ENCODE assay signal across 8 cellular contexts in genomic region chr2:184598313-184599053, GRCh38. TPM values are rescaled to one million over a fixed set of nuclear protein-coding genes. Genes with fewer than 3 reads are reported as not detected.
A peak's percentile ranks its signal among the peaks of the same experiment; 100 is the strongest.
DNase-seq lines count a peak whose midpoint lies in the region; ATAC-seq, FAIRE-seq and TF ChIP-seq lines count a peak whose summit lies in the region.

ZNF804A (plus strand) TSS chr2:184598529; CDS start chr2:184598960, 431 bp downstream.

- CTCF ChIA-PET in A673 (lab: Charles Lee) (no interaction called here), T-cell (lab: Charles Lee) (no interaction called here), H1 (lab: Charles Lee; ENCODE audit: partially characterized antibody) (interaction anchor here (1.7 kb wide), 1 partner anchor 13 kb away, joined by 11 read pairs; no protein-coding TSS in a partner anchor)

- H3K36me3 ChIP-seq in A673 (ENCODE audit: insufficient read depth, low read length, poor library complexity, severe bottlenecking) = no peaks in the 10 kb centered on the region
- no peaks in the 10 kb centered on the region for H3K36me3 ChIP-seq in H1 (ENCODE audit: control insufficient read depth in 2 of 4, insufficient read depth in 4 of 4, low read length in 3 of 4)
- no peaks in the 10 kb centered on the region for H3K36me3 ChIP-seq in lung (ENCODE audit: control insufficient read depth in 2 of 2, insufficient read depth in 2 of 2, low read length in 2 of 2)
- no peaks in the 10 kb centered on the region for H3K36me3 ChIP-seq in subcutaneous abdominal adipose tissue (ENCODE audit: control insufficient read depth in 5 of 5, insufficient read depth in 5 of 5, low read length in 5 of 5)

- no peaks in the 10 kb centered on the region for H3K79me2 ChIP-seq in H1 (ENCODE audit: control insufficient read depth in 1 of 2, insufficient read depth in 2 of 2, low read length in 2 of 2)

- H3K4ac ChIP-seq in H1 (replicated peaks; ENCODE audit: insufficient read length, low read depth, low read length) = no peak within 1 kb of the TSS

- H2BK15ac ChIP-seq in H1 (ENCODE audit: low read length) = no peak within 1 kb of the TSS

- H3K4me1 Mint-ChIP-seq in HFFc6 (ENCODE audit: low read depth) (peaks cover 21% of the 10 kb centered on the region), T-cell (peaks cover 14 to 16% (median 14%) of the 10 kb centered on the region in 3 donors)

- H3K4me1 ChIP-seq in A673 (ENCODE audit: insufficient read depth, low read length, poor library complexity, severe bottlenecking) (peaks cover 39% of the 10 kb centered on the region), H1 (replicated peaks in 1 of 4; ENCODE audit: control insufficient read depth in 3 of 4, insufficient read depth in 4 of 4, low read length in 3 of 4) (peaks cover 0 to 3% (median 1%) of the 10 kb centered on the region in 4 experiments; a peak in 3 of 7 replicates), lung (ENCODE audit: control insufficient read depth in 2 of 2, insufficient read depth in 2 of 2, low read length in 2 of 2) (peaks cover 0 to 6% of the 10 kb centered on the region in 2 donors), subcutaneous abdominal adipose tissue (ENCODE audit: control insufficient read depth in 5 of 5, insufficient read depth in 5 of 5, low read length in 5 of 5) (peaks cover 0 to 22% (median 17%) of the 10 kb centered on the region in 5 donors)

- H2BK5ac ChIP-seq in H1 (ENCODE audit: low read depth, low read length) = no peak within 1 kb of the TSS

- H3K18ac ChIP-seq in H1 (ENCODE audit: extremely low read depth, low read length) = no peak within 1 kb of the TSS

- intact Hi-C loops in A673 (cut with micrococcal nuclease; ENCODE audit: unreplicated experiment) = no loop called here

- no peak within 1 kb of the TSS for H3K14ac ChIP-seq in H1 (ENCODE audit: insufficient read length)

- H3K36me3 Mint-ChIP-seq in HFFc6 (ENCODE audit: low read depth) (no peaks in the 10 kb centered on the region), T-cell (no peaks in the 10 kb centered on the region)

- H3K27ac ChIP-seq in A673 (ENCODE audit: low read depth, low read length, poor library complexity, severe bottlenecking) (peak within 1 kb of the TSS; percentile 68), H1 (ENCODE audit: low read depth, low read length) (no peak within 1 kb of the TSS), lung (ENCODE audit: low read depth in 1 of 2, low read length in 1 of 2) (peak within 1 kb of the TSS in 1 of 2 donors; percentile 92), subcutaneous abdominal adipose tissue (ENCODE audit: low read depth, low read length) (no peak within 1 kb of the TSS)

- TF ChIP-seq RAD21 in H1 (IDR thresholded peaks at IDR 0.05 in 1 of 2, conservative IDR thresholded peaks at IDR 0.05 in 1 of 2; ENCODE audit: low read depth in 2 of 2, low read length in 2 of 2) = peak in 1 of 2 experiments; percentile 3; a peak in 1 of 4 replicates

- no peak within 1 kb of the TSS for H2BK12ac ChIP-seq in H1 (ENCODE audit: low read depth, low read length)

- POLR2A ChIA-PET in A673 (lab: Charles Lee; ENCODE audit: low non-redundant PET) = interaction anchor here (0.5 to 0.7 kb wide), 4 partner anchors 129 to 435 kb away, joined by 3 read pairs; no protein-coding TSS in a partner anchor
- POLR2A ChIA-PET in T-cell (lab: Charles Lee) = interaction anchor here in 1 of 2 donors (0.6 kb wide), 1 partner anchor 92 kb away, joined by 3 read pairs; no protein-coding TSS in a partner anchor
- POLR2A ChIA-PET in H1 (lab: Charles Lee; ENCODE audit: partially characterized antibody) = no interaction called here

- H3K4me3 ChIP-seq in A673 (ENCODE audit: low read depth, low read length, poor library complexity, severe bottlenecking) = peak within 1 kb of the TSS; percentile 74
- peak within 1 kb of the TSS; percentile 42 to 73 (median 54) for H3K4me3 ChIP-seq in H1 (ENCODE audit: extremely low read depth in 1 of 4, insufficient read depth in 2 of 4, low read depth in 3 of 4, low read length in 4 of 4)
- peak within 1 kb of the TSS; percentile 58 for H3K4me3 ChIP-seq in lung
- peak within 1 kb of the TSS; percentile 61 to 81 (median 74) for H3K4me3 ChIP-seq in subcutaneous abdominal adipose tissue (ENCODE audit: low read depth in 1 of 5, low read length in 5 of 5)

- FAIRE-seq in GM12892 (lab: Jason Lieb, UNC) (peak; percentile 93), H1 (lab: Jason Lieb, UNC) (no peak)

- H4K8ac ChIP-seq in H1 (ENCODE audit: extremely low read depth, insufficient read depth, low read length) = peak within 1 kb of the TSS; percentile 57

- no peak within 1 kb of the TSS for H3K23ac ChIP-seq in H1 (ENCODE audit: insufficient read length)

- 4% methylated on average over 55 of the region's 88 CpGs; no CpG with 5 or more reads in 1 of the 2 experiments for WGBS in H1 (ENCODE audit: extremely low coverage in 1 of 2, insufficient coverage in 1 of 2, insufficient read length in 1 of 2, insufficient replicate concordance in 2 of 2, low coverage in 1 of 2, low lambda C conversion rate in 2 of 2, missing lambda C conversion rate in 1 of 2), 2 experiments
- WGBS in lung, 2 donors = 0 to 2% methylated on average over 85 to 88 of the region's 88 CpGs

- H3K27ac Mint-ChIP-seq in HFFc6 = 0 out of 2 replicates have a peak within 1 kb of the TSS, but pooled peaks have one; percentile 7
- H3K27ac Mint-ChIP-seq in T-cell = no peak within 1 kb of the TSS

- H3K9me3 Mint-ChIP-seq in HFFc6 (no peaks in the 10 kb centered on the region), T-cell (no peaks in the 10 kb centered on the region)

- H3K9me3 ChIP-seq in A673 (ENCODE audit: low read depth, low read length, poor library complexity, severe bottlenecking) = no peaks in the 10 kb centered on the region
- no peaks in the 10 kb centered on the region for H3K9me3 ChIP-seq in H1 (ENCODE audit: insufficient read depth in 2 of 2, low read depth in 1 of 2, low read length in 1 of 2)
- no peaks in the 10 kb centered on the region for H3K9me3 ChIP-seq in lung (ENCODE audit: control insufficient read depth in 2 of 2, insufficient read depth in 1 of 2, low read length in 1 of 2)
- H3K9me3 ChIP-seq in subcutaneous abdominal adipose tissue (ENCODE audit: control insufficient read depth in 5 of 5, low read length in 5 of 5) = no peaks in the 10 kb centered on the region

- H3K79me1 ChIP-seq in H1 (ENCODE audit: low read depth, low read length) = no peaks in the 10 kb centered on the region

- no peak within 1 kb of the TSS for H2BK20ac ChIP-seq in H1 (ENCODE audit: low read length)

- no peaks in the 10 kb centered on the region for H4K20me1 ChIP-seq in H1 (replicated peaks in 1 of 2; ENCODE audit: control insufficient read depth in 1 of 2, insufficient read depth in 2 of 2, low read length in 2 of 2)

- H3K9ac ChIP-seq in H1 (replicated peaks in 1 of 4; ENCODE audit: extremely low read depth in 1 of 4, low read depth in 3 of 4, low read length in 3 of 4) = peak within 1 kb of the TSS in 2 of 4 experiments; percentile 28 to 57; a peak in 1 of 7 replicates
- peak within 1 kb of the TSS in 3 of 5 donors; percentile 39 to 57 (median 47) for H3K9ac ChIP-seq in subcutaneous abdominal adipose tissue (ENCODE audit: low read length in 5 of 5)

- no peak within 1 kb of the TSS for H2BK120ac ChIP-seq in H1 (replicated peaks; ENCODE audit: low read depth, low read length)

- ATAC-seq in T-cell (replicated peaks in 1 of 4) = peak in 3 of 4 experiments; percentile 23 to 40 (median 37)
- ATAC-seq in lung (ENCODE audit: insufficient read depth, low FRiP score) = peak; percentile 64

- TF ChIP-seq POLR2A in GM12892 (IDR thresholded peaks at IDR 0.05; ENCODE audit: low read depth, low read length) (peak; percentile 80; the same call in 1 of the 2 replicates), H1 (IDR thresholded peaks at IDR 0.05; ENCODE audit: control extremely low read depth in 1 of 2, low read depth in 2 of 2, low read length in 2 of 2) (no peak)

- H4K91ac ChIP-seq in H1 (replicated peaks; ENCODE audit: insufficient read length, low read length) = no peak within 1 kb of the TSS

- peak within 1 kb of the TSS; percentile 87 for H2AFZ ChIP-seq in H1 (ENCODE audit: low read length)

- peak within 1 kb of the TSS; percentile 84 for H3K4me3 Mint-ChIP-seq in HFFc6
- H3K4me3 Mint-ChIP-seq in T-cell = peak within 1 kb of the TSS; percentile 43 to 69 (median 68)

- H3K4me2 ChIP-seq in H1 (ENCODE audit: insufficient read depth in 1 of 2, low read depth in 2 of 2, low read length in 2 of 2) = peak within 1 kb of the TSS; percentile 71 to 92

- no peak within 1 kb of the TSS for H4K5ac ChIP-seq in H1 (ENCODE audit: insufficient read length, low read depth, low read length)

- peaks cover 7% of the 10 kb centered on the region; the same call in 1 of the 2 replicates for H3K27me3 Mint-ChIP-seq in HFFc6 (ENCODE audit: insufficient read depth)
- H3K27me3 Mint-ChIP-seq in T-cell = peaks cover 33 to 39% of the 10 kb centered on the region in 2 donors

- H3K27me3 ChIP-seq in A673 (replicated peaks; ENCODE audit: insufficient read depth, low read depth, low read length, poor library complexity) = no peaks in the 10 kb centered on the region
- peaks cover 10 to 26% (median 18%) of the 10 kb centered on the region in 4 experiments for H3K27me3 ChIP-seq in H1 (replicated peaks in 1 of 4; ENCODE audit: control insufficient read depth in 3 of 4, extremely low read depth in 1 of 4, insufficient read depth in 3 of 4, low read length in 3 of 4)
- H3K27me3 ChIP-seq in lung (ENCODE audit: control insufficient read depth, insufficient read depth) = no peaks in the 10 kb centered on the region
- H3K27me3 ChIP-seq in subcutaneous abdominal adipose tissue (ENCODE audit: control insufficient read depth in 5 of 5, insufficient read depth in 4 of 5, low read length in 5 of 5) = peaks cover 0 to 13% (median 9%) of the 10 kb centered on the region in 5 donors

- H3K23me2 ChIP-seq in H1 (ENCODE audit: low read depth, low read length) = peaks cover 16% of the 10 kb centered on the region

- H3K56ac ChIP-seq in H1 (replicated peaks; ENCODE audit: insufficient read length, low read depth, low read length) = no peak within 1 kb of the TSS

- no TSS peak for BruUV-seq in A673 (replicated peaks; lab: Mats Ljungman, UMichigan)

- peak; percentile 87 for DNase-seq in A673 (ENCODE audit: low spot score)
- DNase-seq in GM12892 (ENCODE audit: insufficient read length) = peak; percentile 32
- no peak for DNase-seq in HFFc6
- DNase-seq in MV-4-11 (lab: John Stamatoyannopoulos, UW) = peak; percentile 86
- DNase-seq in T-cell = peak in 4 of 34 experiments; percentile 0 to 26 (median 5)
- peak in 1 of 2 experiments; percentile 63 for DNase-seq in H1 (ENCODE audit: low read depth in 1 of 2, low spot score in 2 of 2)
- DNase-seq in lung (ENCODE audit: low spot score) = peak; percentile 48

- TF ChIP-seq CTCF in A673 (conservative IDR thresholded peaks at IDR 0.05; ENCODE audit: low read depth, low read length) (no peak), HFFc6 (IDR thresholded peaks at IDR 0.05) (no peak), H1 (IDR thresholded peaks at IDR 0.05; ENCODE audit: control extremely low read depth in 1 of 3, insufficient read depth in 1 of 3, low read depth in 1 of 3, low read length in 3 of 3) (no peak; a peak in 1 of 4 replicates), lung (IDR thresholded peaks at IDR 0.05; ENCODE audit: control extremely low read depth, extremely low read depth) (no peak)

- H2AK5ac ChIP-seq in H1 (ENCODE audit: low read depth, low read length) = no peak within 1 kb of the TSS

- no peak for TF ChIP-seq EP300 in H1 (IDR thresholded peaks at IDR 0.05; ENCODE audit: borderline replicate concordance in 1 of 2, low read depth in 2 of 2, low read length in 2 of 2)

RNA-seq across cellular contexts. Expression of gene ZNF804A, which starts in this region (rescaled TPM):
- total RNA-seq in A673 (2021) (2.5 and 3.4 TPM in 2 replicates), T-cell (under 1 TPM in 3 of 5 donors, not detected in 2; 0.06 to 0.13 (median 0.06) TPM), lung (under 1 TPM; 0.17 to 0.52 TPM)
- 0.15 TPM for polyA plus RNA-seq in GM12892 (2012; ENCODE audit: missing spikeins)
- under 1 TPM in 5 of 6 experiments, not detected in 1; 0.03 to 0.13 (median 0.05) TPM for total RNA-seq in HFFc6 (2021; fragmentation: NEBNext Ultra II Directional; extraction: Animal tissue kit (Norgen Biotek cat#: 25700))
- total RNA-seq in H1 (2021; fragmentation: NEBNext Ultra II Directional; extraction: Animal tissue kit (Norgen Biotek cat#: 25700)) = not detected in 2 replicates
- polyA plus RNA-seq in H1 (2011; rRNA removed) (0.02 TPM in 2 replicates), lung (under 1 TPM; 0.20 to 0.32 TPM)
- 0.01 TPM for polyA plus RNA-seq in H1 (2011; cell fraction: cytosol; rRNA removed)
- polyA plus RNA-seq in H1 (2011; cell fraction: nucleus; rRNA removed) = not detected
- polyA plus RNA-seq in H1 (2012, experiment 1 of 2) = not detected in 4 replicates
- not detected for polyA plus RNA-seq in H1 (2012, experiment 2 of 2)
- 0.04 TPM for polyA plus RNA-seq in H1 (2013, experiment 1 of 2)
- polyA plus RNA-seq in H1 (2013, experiment 2 of 2) = 0.04 TPM
- polyA minus RNA-seq in H1 (2011; rRNA and poly(A)+ RNA removed) = not detected in 2 replicates
- polyA minus RNA-seq in H1 (2011; cell fraction: cytosol; rRNA and poly(A)+ RNA removed) = not detected
- polyA minus RNA-seq in H1 (2011; cell fraction: nucleus; rRNA and poly(A)+ RNA removed) = not detected

Comparison
In these comparisons a context has a peak if more than half of its experiments do, and no peak if none do; other contexts are left out.
1. Peak in ATAC-seq in T-cell; RNA of the gene not detected or under 1 TPM.
2. Peak in DNase-seq, ATAC-seq and H3K4me3 ChIP-seq in lung; RNA of the gene not detected or under 1 TPM.